ENCODE assay signal across 23 cellular contexts in the genomic region with DNA sequence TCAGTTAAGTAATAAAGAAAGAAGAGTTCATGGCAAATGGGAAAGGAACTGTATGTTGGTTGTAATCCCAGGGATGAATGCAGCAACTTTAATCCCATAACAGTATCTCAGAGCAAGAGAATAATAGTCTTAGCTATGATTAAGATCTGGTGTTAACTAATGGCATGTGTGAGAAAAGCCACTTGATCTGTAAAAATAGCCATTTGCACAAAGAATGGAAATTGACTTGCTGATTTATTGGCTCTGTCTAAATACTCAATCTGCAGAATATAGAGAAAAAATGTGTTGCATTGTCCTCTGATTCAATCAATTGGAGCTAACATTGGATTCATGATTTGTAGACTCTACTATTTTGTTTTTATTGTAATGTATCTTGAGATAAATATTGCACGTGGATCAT.
"Had no signal": no experiment of that assay in that cellular context is flagged by ENCODE, and none has a peak within 500 bp of the region (broad histone marks: within the 10 kb centered on the region; RNA-seq: fewer than 3 reads in every experiment).

No MANE protein-coding gene starts in this region.

- H3K36me3 Mint-ChIP-seq: naive thymus-derived CD4-positive, alpha-beta T cell had no signal

- H3K27ac Mint-ChIP-seq: dendritic cell treated with granulocyte-macrophage colony-stimulating factor and Interleukin-4, amounts not matched to agents 40 ng/mL and 50 ng/mL, for 4 days; effector memory CD8-positive, alpha-beta T cell; endodermal cell; naive thymus-derived CD4-positive, alpha-beta T cell had no signal

- H3K4me1 ChIP-seq: colonic mucosa, esophagus squamous epithelium, gastrocnemius medialis, heart right ventricle, left lung, lower lobe of right lung had no signal

- H3K27ac ChIP-seq: colonic mucosa, epithelial cell of prostate, esophagus squamous epithelium, gastrocnemius medialis, heart right ventricle, left lung, lower lobe of right lung had no signal

- H3K27me3 Mint-ChIP-seq: dendritic cell treated with granulocyte-macrophage colony-stimulating factor and Interleukin-4, amounts not matched to agents 40 ng/mL and 50 ng/mL, for 4 days; effector memory CD8-positive, alpha-beta T cell; naive thymus-derived CD4-positive, alpha-beta T cell had no signal

- H3K4me3 ChIP-seq: colonic mucosa, esophagus squamous epithelium, gastrocnemius medialis, heart right ventricle, left lung, lower lobe of right lung had no signal

- H3K4me1 Mint-ChIP-seq: naive thymus-derived CD4-positive, alpha-beta T cell had no signal

- H3K4me3 Mint-ChIP-seq: dendritic cell treated with granulocyte-macrophage colony-stimulating factor and Interleukin-4, amounts not matched to agents 40 ng/mL and 50 ng/mL, for 4 days; effector memory CD8-positive, alpha-beta T cell; endodermal cell; naive thymus-derived CD4-positive, alpha-beta T cell had no signal

- H3K36me3 ChIP-seq: colonic mucosa, esophagus squamous epithelium, gastrocnemius medialis, heart right ventricle, left lung, lower lobe of right lung had no signal

- H3K27me3 ChIP-seq: colonic mucosa, esophagus squamous epithelium, gastrocnemius medialis, heart right ventricle, left lung had no signal

- DNase-seq: colonic mucosa; cortex of kidney; effector CD8-positive, alpha-beta T cell; effector memory CD8-positive, alpha-beta T cell; endodermal cell; erythroblast; esophagus squamous epithelium; foreskin fibroblast; foreskin melanocyte; gastrocnemius medialis; glutamatergic neuron; head of caudate nucleus; heart right ventricle; hippocampal formation; left cardiac atrium; left lung; left ventricle myocardium superior; lower lobe of right lung; mesenchymal stem cell; midbrain; naive thymus-derived CD4-positive, alpha-beta T cell had no signal

- H3K9me3 Mint-ChIP-seq: endodermal cell had no signal
